Comparison of ENCODE assay signal across 31 cellular contexts in genomic region chr15:41854443-41854842, GRCh38.
"Had no signal": no experiment of that assay in that cellular context is flagged by ENCODE, and none has a peak within 500 bp of the region (broad histone marks: within the 10 kb centered on the region; RNA-seq: fewer than 3 reads in every experiment).

No MANE protein-coding gene starts in this region.

- DNase-seq: activated CD4-positive, alpha-beta T cell treated with anti-CD3 and anti-CD28 coated beads for 36 hours; activated CD4-positive, alpha-beta T cell treated with anti-CD3 and anti-CD28 coated beads, Interleukin-2, amount 10 ng/mL, durations not matched to agents 7 days and 5 days; activated CD4-positive, alpha-beta T cell treated with anti-CD3 and anti-CD28 coated beads, Interleukin-2, amount 50 U/mL, for 48 hours; activated CD8-positive, alpha-beta T cell treated with anti-CD3 and anti-CD28 coated beads, Interleukin-2, amount 10 ng/mL, durations not matched to agents 7 days and 5 days; activated gamma-delta T cell; activated naive CD4-positive, alpha-beta T cell treated with Interleukin-2 at 50 U/mL for 16 hours; activated naive CD8-positive, alpha-beta T cell treated with anti-CD3 and anti-CD28 coated beads, Interleukin-2, amount 10 ng/mL, durations not matched to agents 7 days and 5 days; activated T-cell treated with anti-CD3 and anti-CD28 coated beads, Interleukin-2, amount 50 U/mL, for 24 hours; amygdala; Kasumi-1; KG1; NCI-H1092 treated with DMSO at 0.1 percent for 48 hours; NCI-H1417; NCI-H146; NCI-H187; NCI-H2081; NCI-H2171 treated with DMSO at 0.1 percent for 48 hours; NCI-H2227 treated with DMSO at 0.1 percent for 48 hours; NCI-H446; NCI-H510A treated with DMSO at 0.1 percent for 48 hours; NCI-H69; NCI-H82; NK-92 treated with Interleukin-12 subunit alpha and Interleukin-12 subunit beta, amount 100 ng/mL, for 24 hours; PC-3; Peyer's patch; SHP77 treated with DMSO at 0.1 percent for 48 hours; SK-N-SH had no signal

- H3K27me3 ChIP-seq: body of pancreas, breast epithelium, Peyer's patch, SJSA1 had no signal

- H3K36me3 ChIP-seq: breast epithelium, Peyer's patch, SJSA1 had no signal

- H3K27ac ChIP-seq: body of pancreas, breast epithelium, Peyer's patch, SJSA1 had no signal

- H3K9ac ChIP-seq: SK-N-SH had no signal

- H3K4me3 ChIP-seq: body of pancreas, breast epithelium, Peyer's patch, SJSA1 had no signal

- ATAC-seq: activated CD4-positive, alpha-beta T cell treated with anti-CD3 and anti-CD28 coated beads for 36 hours; activated CD4-positive, CD25-positive, alpha-beta regulatory T cell treated with anti-CD3 and anti-CD28 coated beads, Interleukin-2, amount 50 U/mL, for 24 hours; activated CD8-positive, alpha-beta T cell treated with anti-CD3 and anti-CD28 coated beads, Interleukin-2, amount 10 ng/mL, durations not matched to agents 7 days and 5 days; body of pancreas; PC-3 had no signal

- H3K9me3 ChIP-seq: body of pancreas, breast epithelium, Peyer's patch, SJSA1, SK-N-SH had no signal

- H3K4me1 ChIP-seq: Peyer's patch, SJSA1 had no signal

- H3K4me2 ChIP-seq: SK-N-SH had no signal
